Comparison of ENCODE assay signal across 8 cellular contexts in the genomic region with DNA sequence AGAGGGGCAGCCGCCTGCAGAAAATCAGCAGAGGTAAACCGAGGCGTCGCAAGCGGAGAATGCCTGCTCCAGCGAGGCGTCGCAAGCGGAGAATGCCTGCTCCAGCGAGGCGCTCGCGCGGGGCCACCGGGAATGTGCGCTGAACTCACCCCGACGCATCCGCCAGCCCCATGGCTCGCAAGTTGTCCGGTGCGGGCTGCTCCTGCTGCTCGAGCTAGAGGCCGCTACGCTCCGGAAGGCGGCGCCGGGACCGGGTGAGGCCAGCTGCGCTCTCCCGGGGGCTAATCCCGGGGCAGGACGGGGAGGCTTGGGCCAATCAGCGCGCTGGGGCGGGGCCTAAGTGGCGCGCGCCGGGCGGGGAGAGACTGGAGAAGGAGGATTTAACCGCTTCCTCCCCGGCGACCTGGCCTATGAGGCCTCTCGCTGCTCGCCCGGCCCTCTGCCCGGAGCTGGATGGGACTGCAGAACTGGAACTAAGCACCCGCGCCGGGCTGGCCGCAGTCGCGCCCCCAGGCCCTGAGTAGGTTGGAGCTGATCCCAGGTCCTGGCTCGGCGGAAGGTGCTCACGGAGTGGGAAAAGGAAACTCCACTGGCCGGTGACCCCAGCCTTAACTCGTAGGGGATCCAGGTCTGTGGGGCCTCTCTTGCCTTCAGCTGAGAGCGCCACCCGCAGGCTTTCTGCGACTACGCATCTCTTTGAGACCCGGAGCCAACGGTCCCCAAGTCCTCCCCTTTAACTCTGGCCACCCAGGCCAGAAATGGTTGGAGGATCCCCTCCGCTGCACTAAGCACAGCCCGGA. TPM values are rescaled to one million over a fixed set of nuclear protein-coding genes. Genes with fewer than 3 reads are reported as not detected.
DNase-seq lines count a peak whose midpoint lies in the region; ATAC-seq and TF ChIP-seq lines count a peak whose summit lies in the region.

A gene with protein sequence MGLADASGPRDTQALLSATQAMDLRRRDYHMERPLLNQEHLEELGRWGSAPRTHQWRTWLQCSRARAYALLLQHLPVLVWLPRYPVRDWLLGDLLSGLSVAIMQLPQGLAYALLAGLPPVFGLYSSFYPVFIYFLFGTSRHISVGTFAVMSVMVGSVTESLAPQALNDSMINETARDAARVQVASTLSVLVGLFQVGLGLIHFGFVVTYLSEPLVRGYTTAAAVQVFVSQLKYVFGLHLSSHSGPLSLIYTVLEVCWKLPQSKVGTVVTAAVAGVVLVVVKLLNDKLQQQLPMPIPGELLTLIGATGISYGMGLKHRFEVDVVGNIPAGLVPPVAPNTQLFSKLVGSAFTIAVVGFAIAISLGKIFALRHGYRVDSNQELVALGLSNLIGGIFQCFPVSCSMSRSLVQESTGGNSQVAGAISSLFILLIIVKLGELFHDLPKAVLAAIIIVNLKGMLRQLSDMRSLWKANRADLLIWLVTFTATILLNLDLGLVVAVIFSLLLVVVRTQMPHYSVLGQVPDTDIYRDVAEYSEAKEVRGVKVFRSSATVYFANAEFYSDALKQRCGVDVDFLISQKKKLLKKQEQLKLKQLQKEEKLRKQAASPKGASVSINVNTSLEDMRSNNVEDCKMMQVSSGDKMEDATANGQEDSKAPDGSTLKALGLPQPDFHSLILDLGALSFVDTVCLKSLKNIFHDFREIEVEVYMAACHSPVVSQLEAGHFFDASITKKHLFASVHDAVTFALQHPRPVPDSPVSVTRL (minus strand): TSS at position 240 of the 800 bp plus-strand sequence. CDS start 68 bp downstream, at position 172.

- H3K36me3 ChIP-seq in CD4-positive, CD25-positive, alpha-beta regulatory T cell (ENCODE audit: control insufficient read depth, insufficient read depth, low read length): peaks cover 3% of the 10 kb centered on the region
- H3K36me3 ChIP-seq in liver (ENCODE audit: control insufficient read depth in 4 of 4, insufficient read depth in 3 of 4, low read depth in 1 of 4, low read length in 3 of 4): peaks cover 0 to 9% (median 2%) of the 10 kb centered on the region in 4 donors

- H3K4me1 Mint-ChIP-seq in CD4-positive, CD25-positive, alpha-beta regulatory T cell: peaks cover 0 to 36% (median 21%) of the 10 kb centered on the region in 4 donors

- H3K27me3 Mint-ChIP-seq in CD4-positive, CD25-positive, alpha-beta regulatory T cell: no peaks in the 10 kb centered on the region

- peak within 1 kb of the TSS; percentile 52 to 78 (median 67) for H3K27ac Mint-ChIP-seq in CD4-positive, CD25-positive, alpha-beta regulatory T cell

- peak; percentile 95 to 96 for ATAC-seq in CD4-positive, CD25-positive, alpha-beta regulatory T cell (ENCODE audit: low read depth in 2 of 2)
- ATAC-seq in GM19397 (IDR thresholded peaks at IDR 0.05; ENCODE audit: unreplicated experiment) (peak; percentile 86), HG03571 (IDR thresholded peaks at IDR 0.05; ENCODE audit: unreplicated experiment) (peak; percentile 83)

- peak within 1 kb of the TSS; percentile 42 to 83 for H3K9ac ChIP-seq in liver (ENCODE audit: low read depth in 1 of 2, low read length in 2 of 2)

- H3K4me3 Mint-ChIP-seq in CD4-positive, CD25-positive, alpha-beta regulatory T cell: peak within 1 kb of the TSS; percentile 88 to 91 (median 90)

- TF ChIP-seq CTCF in liver (IDR thresholded peaks at IDR 0.05; ENCODE audit: low read depth, low read length, missing input control): peak; percentile 39

- TF ChIP-seq RAD21 in liver (IDR thresholded peaks at IDR 0.05): peak in 1 of 2 donors; percentile 55

- H3K27me3 ChIP-seq in CD4-positive, CD25-positive, alpha-beta regulatory T cell (ENCODE audit: control insufficient read depth, insufficient read depth, low read length): no peaks in the 10 kb centered on the region
- H3K27me3 ChIP-seq in liver (ENCODE audit: control insufficient read depth in 4 of 4, insufficient read depth in 4 of 4, low read length in 3 of 4): no peaks in the 10 kb centered on the region

- 1% methylated on average over 68 of the region's 68 CpGs for WGBS in liver

- H3K9me3 ChIP-seq in CD4-positive, CD25-positive, alpha-beta regulatory T cell (ENCODE audit: control insufficient read depth in 2 of 2, low read length in 2 of 2): no peaks in the 10 kb centered on the region
- H3K9me3 ChIP-seq in liver (ENCODE audit: control insufficient read depth in 4 of 4, low read length in 3 of 4): no peaks in the 10 kb centered on the region

- peak within 1 kb of the TSS; percentile 33 for H3K27ac ChIP-seq in CD4-positive, CD25-positive, alpha-beta regulatory T cell (ENCODE audit: insufficient read depth, low read length, poor library complexity, severe bottlenecking)
- H3K27ac ChIP-seq in liver (ENCODE audit: low read depth in 1 of 2, low read length in 2 of 2): peak within 1 kb of the TSS; percentile 53 to 71

- H3K4me3 ChIP-seq in CD4-positive, CD25-positive, alpha-beta regulatory T cell (ENCODE audit: low read depth, low read length): peak within 1 kb of the TSS; percentile 69
- peak within 1 kb of the TSS; percentile 74 to 84 (median 74) for H3K4me3 ChIP-seq in liver (ENCODE audit: low read depth in 1 of 3, low read length in 3 of 3)

- no peaks in the 10 kb centered on the region for H3K9me3 Mint-ChIP-seq in CD4-positive, CD25-positive, alpha-beta regulatory T cell

- H3K4me1 ChIP-seq in CD4-positive, CD25-positive, alpha-beta regulatory T cell (ENCODE audit: control insufficient read depth, insufficient read depth, low read length, poor library complexity, severe bottlenecking): peaks cover 26% of the 10 kb centered on the region
- peaks cover 5 to 28% (median 16%) of the 10 kb centered on the region in 4 donors for H3K4me1 ChIP-seq in liver (ENCODE audit: control insufficient read depth in 4 of 4, insufficient read depth in 4 of 4, low read length in 3 of 4)

- peak; percentile 86 to 96 (median 91) for DNase-seq in CD4-positive, CD25-positive, alpha-beta regulatory T cell
- peak; percentile 78 for DNase-seq in NCI-H774 (lab: John Stamatoyannopoulos, UW)
- peak; percentile 86 to 88 for DNase-seq in activated CD4-positive, alpha-beta T cell treated with anti-CD3 and anti-CD28 coated beads, Interleukin-2, amount 50 U/mL, for 4 hours
- peak; percentile 81 to 97 for DNase-seq in dermis microvascular lymphatic vessel endothelial cell (ENCODE audit: low read depth in 2 of 2)
- DNase-seq in stimulated activated CD4-positive, alpha-beta T cell treated with anti-CD3 and anti-CD28 coated beads, Interleukin-4, amount 100 ng/mL, for 24 hours: peak; percentile 94

- peaks cover 5% of the 10 kb centered on the region for H3K36me3 Mint-ChIP-seq in CD4-positive, CD25-positive, alpha-beta regulatory T cell

TF ChIP-seq in liver, 16 proteins besides CTCF, POLR2A, EP300 and RAD21 (continues in another document):
- TF ChIP-seq SP1 (IDR thresholded peaks at IDR 0.05) (peak; percentile 81), FOXA1 (IDR thresholded peaks at IDR 0.05) (no peak), EGR1 (IDR thresholded peaks at IDR 0.05; ENCODE audit: low read depth in 2 of 2) (no peak), JUND (IDR thresholded peaks at IDR 0.05) (no peak), HNF4A (conservative IDR thresholded peaks at IDR 0.05) (no peak), NR2F2 (IDR thresholded peaks at IDR 0.05) (peak; percentile 28), RXRA (IDR thresholded peaks at IDR 0.05) (no peak), HNF4G (IDR thresholded peaks at IDR 0.05) (no peak), YY1 (IDR thresholded peaks at IDR 0.05) (no peak), MAX (IDR thresholded peaks at IDR 0.05) (no peak), ATF3 (IDR thresholded peaks at IDR 0.05) (no peak), FOXA2 (IDR thresholded peaks at IDR 0.05) (no peak), TAF1 (conservative IDR thresholded peaks at IDR 0.05) (no peak)
- TF ChIP-seq, protein P1, sequence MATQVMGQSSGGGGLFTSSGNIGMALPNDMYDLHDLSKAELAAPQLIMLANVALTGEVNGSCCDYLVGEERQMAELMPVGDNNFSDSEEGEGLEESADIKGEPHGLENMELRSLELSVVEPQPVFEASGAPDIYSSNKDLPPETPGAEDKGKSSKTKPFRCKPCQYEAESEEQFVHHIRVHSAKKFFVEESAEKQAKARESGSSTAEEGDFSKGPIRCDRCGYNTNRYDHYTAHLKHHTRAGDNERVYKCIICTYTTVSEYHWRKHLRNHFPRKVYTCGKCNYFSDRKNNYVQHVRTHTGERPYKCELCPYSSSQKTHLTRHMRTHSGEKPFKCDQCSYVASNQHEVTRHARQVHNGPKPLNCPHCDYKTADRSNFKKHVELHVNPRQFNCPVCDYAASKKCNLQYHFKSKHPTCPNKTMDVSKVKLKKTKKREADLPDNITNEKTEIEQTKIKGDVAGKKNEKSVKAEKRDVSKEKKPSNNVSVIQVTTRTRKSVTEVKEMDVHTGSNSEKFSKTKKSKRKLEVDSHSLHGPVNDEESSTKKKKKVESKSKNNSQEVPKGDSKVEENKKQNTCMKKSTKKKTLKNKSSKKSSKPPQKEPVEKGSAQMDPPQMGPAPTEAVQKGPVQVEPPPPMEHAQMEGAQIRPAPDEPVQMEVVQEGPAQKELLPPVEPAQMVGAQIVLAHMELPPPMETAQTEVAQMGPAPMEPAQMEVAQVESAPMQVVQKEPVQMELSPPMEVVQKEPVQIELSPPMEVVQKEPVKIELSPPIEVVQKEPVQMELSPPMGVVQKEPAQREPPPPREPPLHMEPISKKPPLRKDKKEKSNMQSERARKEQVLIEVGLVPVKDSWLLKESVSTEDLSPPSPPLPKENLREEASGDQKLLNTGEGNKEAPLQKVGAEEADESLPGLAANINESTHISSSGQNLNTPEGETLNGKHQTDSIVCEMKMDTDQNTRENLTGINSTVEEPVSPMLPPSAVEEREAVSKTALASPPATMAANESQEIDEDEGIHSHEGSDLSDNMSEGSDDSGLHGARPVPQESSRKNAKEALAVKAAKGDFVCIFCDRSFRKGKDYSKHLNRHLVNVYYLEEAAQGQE (IDR thresholded peaks at IDR 0.05): peak; percentile 57

RNA-seq across cellular contexts. Expression of the gene that starts here (rescaled TPM):
- 25.1 TPM for total RNA-seq in CD4-positive, CD25-positive, alpha-beta regulatory T cell
- 1 to 10 TPM; 3.2 to 6.7 (median 5.9) TPM for polyA plus RNA-seq in CD4-positive, CD25-positive, alpha-beta regulatory T cell
- total RNA-seq in dermis microvascular lymphatic vessel endothelial cell: 11.0 and 12.5 TPM in 2 replicates
- total RNA-seq in liver: 10 to 100 TPM in 1 of 2 donors, 1 to 10 TPM in 1; 7.5 to 13.1 TPM
- 1 to 10 TPM; 4.4 to 5.1 TPM for polyA plus RNA-seq in liver

Comparison
In these comparisons a context has a peak if more than half of its experiments do, and no peak if none do; other contexts are left out.
1. Peak in every context shown above with its lines: DNase-seq, ATAC-seq, H3K4me3 ChIP-seq and H3K27ac ChIP-seq.